In the genomic region with DNA sequence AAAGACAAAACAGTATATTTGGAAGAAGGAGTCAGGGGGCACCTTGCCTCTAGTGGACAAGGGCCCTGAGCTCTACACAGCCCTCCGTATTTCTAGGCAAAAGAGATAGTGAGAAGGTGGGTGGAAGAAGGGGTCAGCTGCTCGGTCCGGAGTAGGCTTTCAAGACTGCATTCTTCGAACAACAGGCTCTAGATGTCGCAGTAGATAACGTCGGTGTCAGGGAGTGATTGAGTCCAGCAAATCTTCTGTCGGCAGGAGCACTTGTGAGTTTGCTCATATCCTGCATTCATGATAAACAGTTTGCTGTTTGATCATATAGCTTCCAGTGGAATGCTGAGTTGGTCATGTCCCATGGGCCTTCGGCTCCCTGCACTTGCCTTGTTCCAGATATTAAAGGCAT, we compare ENCODE assay signal across 21 cellular contexts. TPM values are rescaled to one million over a fixed set of nuclear protein-coding genes. Genes with fewer than 3 reads are reported as not detected.
DNase-seq lines count a peak whose midpoint lies in the region; ATAC-seq, FAIRE-seq and TF ChIP-seq lines count a peak whose summit lies in the region.
"Had no signal": no experiment of that assay in that cellular context is flagged by ENCODE, and none has a peak within 500 bp of the region (broad histone marks: within the 10 kb centered on the region; RNA-seq: fewer than 3 reads in every experiment).

No MANE protein-coding gene starts in this region.

- ATAC-seq in HG02973 (IDR thresholded peaks at IDR 0.05; ENCODE audit: unreplicated experiment): no peak
- no peak for ATAC-seq in HG02852 (IDR thresholded peaks at IDR 0.05; ENCODE audit: unreplicated experiment)

- H2AFZ ChIP-seq in mammary epithelial cell (ENCODE audit: low read depth, low read length) (no peak overlapping the region), astrocyte (ENCODE audit: low read depth, low read length) (no peak overlapping the region)
- H2AFZ ChIP-seq: PC-9 had no signal

- H3K36me3 ChIP-seq in mammary epithelial cell (ENCODE audit: insufficient read depth, low read length): no peaks in the 10 kb centered on the region
- H3K36me3 ChIP-seq in astrocyte (ENCODE audit: insufficient read depth, low read length): no peaks in the 10 kb centered on the region
- no peaks in the 10 kb centered on the region for H3K36me3 ChIP-seq in mesodermal cell (ENCODE audit: control insufficient read depth, insufficient read depth, low read length)
- H3K36me3 ChIP-seq: BLaER1 treated with 17β-estradiol and CSF1 and Interleukin-3, amounts not matched to agents 10 nM and 100 nM; SJCRH30 had no signal

- H3K4me1 Mint-ChIP-seq in MCF 10A (ENCODE audit: insufficient read depth, unreplicated experiment): no peaks in the 10 kb centered on the region
- H3K4me1 Mint-ChIP-seq in astrocyte (ENCODE audit: low read depth, unreplicated experiment): no peaks in the 10 kb centered on the region

- no peaks in the 10 kb centered on the region for H4K20me1 ChIP-seq in mammary epithelial cell (ENCODE audit: insufficient read depth, low read length)
- H4K20me1 ChIP-seq in astrocyte (ENCODE audit: insufficient read depth, low read length): no peaks in the 10 kb centered on the region
- H4K20me1 ChIP-seq: BLaER1 treated with 17β-estradiol and CSF1 and Interleukin-3, amounts not matched to agents 10 nM and 100 nM had no signal

- H3K27me3 Mint-ChIP-seq in MCF 10A (ENCODE audit: insufficient read depth, unreplicated experiment) (no peaks in the 10 kb centered on the region), astrocyte (ENCODE audit: low read depth, unreplicated experiment) (no peaks in the 10 kb centered on the region)
- H3K27me3 Mint-ChIP-seq: IgD-negative memory B cell had no signal

- TF ChIP-seq CTCF in MCF 10A (IDR thresholded peaks at IDR 0.05; ENCODE audit: unreplicated experiment): no peak
- no peak for TF ChIP-seq CTCF in mammary epithelial cell (conservative IDR thresholded peaks at IDR 0.05 in 1 of 2, IDR thresholded peaks at IDR 0.05 in 1 of 2; ENCODE audit: extremely low read depth in 1 of 2, insufficient read depth in 1 of 2, low read depth in 1 of 2, low read length in 2 of 2)
- TF ChIP-seq CTCF in astrocyte (IDR thresholded peaks at IDR 0.05; ENCODE audit: insufficient read depth, low read depth, low read length): no peak

- no peak overlapping the region for H3K4me3 Mint-ChIP-seq in MCF 10A (ENCODE audit: unreplicated experiment)
- H3K4me3 Mint-ChIP-seq in astrocyte (ENCODE audit: unreplicated experiment): no peak overlapping the region
- H3K4me3 Mint-ChIP-seq: CD8-positive, alpha-beta memory T cell; HFFc6; IgD-negative memory B cell had no signal

- H3K27ac ChIP-seq in mammary epithelial cell (ENCODE audit: insufficient read depth, low read depth, low read length) (no peak overlapping the region), astrocyte (ENCODE audit: low read depth, low read length) (no peak overlapping the region), mesodermal cell (ENCODE audit: low read depth, low read length, severe bottlenecking) (peak overlapping the region; percentile 50)
- H3K27ac ChIP-seq: BLaER1 treated with 17β-estradiol and CSF1 and Interleukin-3, amounts not matched to agents 10 nM and 100 nM; PC-9; SJCRH30 had no signal

- H3K4me2 ChIP-seq in mammary epithelial cell (ENCODE audit: insufficient read depth, low read depth, low read length): no peak overlapping the region
- no peak overlapping the region for H3K4me2 ChIP-seq in astrocyte (ENCODE audit: low read length)
- H3K4me2 ChIP-seq: BLaER1 treated with 17β-estradiol and CSF1 and Interleukin-3, amounts not matched to agents 10 nM and 100 nM; PC-9 had no signal

- 96% methylated on average over 9 of the region's 9 CpGs for WGBS in mammary epithelial cell (ENCODE audit: low coverage, missing lambda C conversion rate)
- 75 to 89% methylated on average over 7 to 9 of the region's 9 CpGs for WGBS in mesodermal cell (ENCODE audit: insufficient coverage in 2 of 2), 2 experiments

- in situ Hi-C loops in mammary epithelial cell (cut with MboI; ENCODE audit: low sequenced_read_pairs in 2 of 2): no loop called here

- intact Hi-C loops in MCF 10A (cut with micrococcal nuclease): no loop called here
- intact Hi-C loops in mammary epithelial cell (cut with micrococcal nuclease): no loop called here

- H3K9me3 ChIP-seq in mammary epithelial cell (replicated peaks; ENCODE audit: insufficient read depth, low read length) (no peaks in the 10 kb centered on the region), astrocyte (ENCODE audit: insufficient read depth, low read depth, low read length) (no peaks in the 10 kb centered on the region), mesodermal cell (ENCODE audit: control insufficient read depth, low read length) (no peaks in the 10 kb centered on the region)
- H3K9me3 ChIP-seq: SJCRH30 had no signal

- H3K4me3 ChIP-seq in mammary epithelial cell (replicated peaks in 1 of 3; ENCODE audit: insufficient read depth in 1 of 3, low read depth in 2 of 3, low read length in 3 of 3): no peak overlapping the region
- H3K4me3 ChIP-seq in astrocyte (ENCODE audit: insufficient read depth, low read depth, low read length): no peak overlapping the region
- H3K4me3 ChIP-seq in mesodermal cell (ENCODE audit: extremely low read depth, insufficient read depth, low read length, poor library complexity, severe bottlenecking): no peak overlapping the region
- H3K4me3 ChIP-seq: BLaER1 treated with 17β-estradiol and CSF1 and Interleukin-3, amounts not matched to agents 10 nM and 100 nM; PC-9; SJCRH30 had no signal

- H3K27ac Mint-ChIP-seq in MCF 10A (ENCODE audit: low read depth, unreplicated experiment) (peak overlapping the region; percentile 8), astrocyte (ENCODE audit: unreplicated experiment) (no peak overlapping the region)
- H3K27ac Mint-ChIP-seq: HFFc6 had no signal

- no peaks in the 10 kb centered on the region for H3K9me3 Mint-ChIP-seq in MCF 10A (ENCODE audit: unreplicated experiment)
- H3K9me3 Mint-ChIP-seq in astrocyte (ENCODE audit: unreplicated experiment): peaks cover 3% of the 10 kb centered on the region
- H3K9me3 Mint-ChIP-seq: CD8-positive, alpha-beta memory T cell; HFFc6 had no signal

- H3K27me3 ChIP-seq in mammary epithelial cell (ENCODE audit: insufficient read depth, low read length) (no peaks in the 10 kb centered on the region), astrocyte (ENCODE audit: insufficient read depth, low read length) (no peaks in the 10 kb centered on the region)
- H3K27me3 ChIP-seq: BLaER1 treated with 17β-estradiol and CSF1 and Interleukin-3, amounts not matched to agents 10 nM and 100 nM; SJCRH30 had no signal

- CTCF ChIA-PET in MCF 10A (lab: Yijun Ruan, JAX): interaction anchor here (1.0 to 1.7 kb wide), 2 partner anchors 23 to 69 kb away, joined by 3 read pairs; no protein-coding TSS in a partner anchor
- CTCF ChIA-PET in mammary epithelial cell (lab: Charles Lee; ENCODE audit: low non-redundant PET): no interaction called here

- DNase-seq in MCF 10A (ENCODE audit: unreplicated experiment): no peak
- no peak for DNase-seq in mammary epithelial cell
- DNase-seq in astrocyte (ENCODE audit: low read depth): no peak
- no peak for DNase-seq in activated naive CD4-positive, alpha-beta T cell (lab: John Stamatoyannopoulos, UW)
- no peak for DNase-seq in iPS-NIHi7 (ENCODE audit: extremely low spot score)
- DNase-seq: 8988T; CD8-positive, alpha-beta memory T cell; DMS79 treated with DMSO at 0.1 percent for 48 hours; HFFc6; NCI-H1417; NCI-H2029; NCI-H2171; NCI-H446; PC-9; SJCRH30 had no signal

- peak; percentile 43 for FAIRE-seq in astrocyte (lab: Jason Lieb, UNC)
- FAIRE-seq: H54 had no signal

- BruUV-seq in MCF 10A (replicated peaks; lab: Mats Ljungman, UMichigan) (no TSS peak), mammary epithelial cell (replicated peaks; lab: Mats Ljungman, UMichigan) (no TSS peak)

- H3K36me3 Mint-ChIP-seq in MCF 10A (ENCODE audit: insufficient read depth, unreplicated experiment): no peaks in the 10 kb centered on the region
- H3K36me3 Mint-ChIP-seq in astrocyte (ENCODE audit: low read depth, unreplicated experiment): peaks cover 2% of the 10 kb centered on the region

- POLR2A ChIA-PET in MCF 10A (lab: Yijun Ruan, JAX): interaction anchor here (0.8 to 1.0 kb wide), 3 partner anchors 15 to 17 kb away, joined by 3 read pairs; no protein-coding TSS in a partner anchor

- dilution Hi-C loops in mammary epithelial cell (cut with HindIII; ENCODE audit: low sequenced_read_pairs): no loop called here

- H3K9ac ChIP-seq in mammary epithelial cell (ENCODE audit: insufficient read depth, low read length) (no peak overlapping the region), astrocyte (ENCODE audit: low read length) (no peak overlapping the region)
- H3K9ac ChIP-seq: BLaER1 treated with 17β-estradiol and CSF1 and Interleukin-3, amounts not matched to agents 10 nM and 100 nM had no signal

- H3K4me1 ChIP-seq in mammary epithelial cell (ENCODE audit: insufficient read depth, low read length): no peaks in the 10 kb centered on the region
- no peaks in the 10 kb centered on the region for H3K4me1 ChIP-seq in astrocyte (ENCODE audit: insufficient read depth, low read length)
- H3K4me1 ChIP-seq in mesodermal cell (ENCODE audit: control insufficient read depth, insufficient read depth, low read length, poor library complexity, severe bottlenecking): peaks cover 5% of the 10 kb centered on the region
- H3K4me1 ChIP-seq: SJCRH30 had no signal

- H3K79me2 ChIP-seq in mammary epithelial cell (ENCODE audit: insufficient read depth, low read length) (no peaks in the 10 kb centered on the region), astrocyte (ENCODE audit: insufficient read depth, low read length) (no peaks in the 10 kb centered on the region)

RNA-seq across cellular contexts. Expression of gene DIPK1A, which starts 36.8 kb away (rescaled TPM):
- total RNA-seq in MCF 10A (2022) (3.8 and 4.9 TPM in 2 replicates), mammary epithelial cell (10 to 100 TPM; 11.2 to 16.2 TPM), astrocyte (8.4 and 8.7 TPM in 2 replicates)
- polyA plus RNA-seq in mammary epithelial cell: 15.5 TPM
- 7.4 TPM for polyA minus RNA-seq in mammary epithelial cell
- polyA plus RNA-seq in mesodermal cell (2013, experiment 1 of 2): 6.8 TPM
- polyA plus RNA-seq in mesodermal cell (2013, experiment 2 of 2): 6.4 TPM
